ENCODE assay signal across 19 cellular contexts in genomic region chr6:32167761-32168262, GRCh38. TPM values are rescaled to one million over a fixed set of nuclear protein-coding genes. Genes with fewer than 3 reads are reported as not detected.
DNase-seq lines count a peak whose midpoint lies in the region; ATAC-seq, FAIRE-seq and TF ChIP-seq lines count a peak whose summit lies in the region.
"Had no signal": no experiment of that assay in that cellular context is flagged by ENCODE, and none has a peak within 500 bp of the region (broad histone marks: within the 10 kb centered on the region; RNA-seq: fewer than 3 reads in every experiment).

No MANE protein-coding gene starts in this region.

- CTCF ChIA-PET in AG04450 (lab: Charles Lee) (no interaction called here), K562 (lab: Yijun Ruan, JAX; ENCODE audit: low intra/inter-chr PET ratio) (no interaction called here)

- peak; percentile 97 for FAIRE-seq in K562 (lab: Jason Lieb, UNC)

- in situ Hi-C loops in K562 (cut with MboI) = no loop called here

- H3K4me3 ChIP-seq in AG04450 (ENCODE audit: low read depth, low read length) (no peak overlapping the region), HUES48 (ENCODE audit: low read depth, low read length) (no peak overlapping the region), K562 (no peak overlapping the region), SJCRH30 (no peak overlapping the region), upper lobe of right lung (no peak overlapping the region)
- H3K4me3 ChIP-seq: transverse colon had no signal

- intact Hi-C loops in K562 (cut with micrococcal nuclease) = loop anchor here (2.0 to 5.0 kb wide), 2 partner anchors 27 to 51 kb away; no protein-coding TSS in a partner anchor
- intact Hi-C loops in upper lobe of right lung (cut with DNase I) = no loop called here

- H3K9ac ChIP-seq in HUES48 (ENCODE audit: low read depth, low read length) (no peak overlapping the region), K562 (ENCODE audit: insufficient read depth in 1 of 2, low read depth in 2 of 2, low read length in 2 of 2) (peak overlapping the region; percentile 53 to 88)

- H3K27me3 ChIP-seq in AG04450 (ENCODE audit: control insufficient read depth, insufficient read depth, low read length) = no peaks in the 10 kb centered on the region
- H3K27me3 ChIP-seq in HUES48 (ENCODE audit: control insufficient read depth, insufficient read depth, low read length) = no peaks in the 10 kb centered on the region
- no peaks in the 10 kb centered on the region for H3K27me3 ChIP-seq in K562 (ENCODE audit: control insufficient read depth in 2 of 2, insufficient read depth in 2 of 2, low read length in 2 of 2)
- no peaks in the 10 kb centered on the region for H3K27me3 ChIP-seq in SJCRH30
- no peaks in the 10 kb centered on the region for H3K27me3 ChIP-seq in upper lobe of right lung
- H3K27me3 ChIP-seq: transverse colon had no signal

- peak overlapping the region; percentile 65 for H3K4me2 ChIP-seq in K562 (ENCODE audit: insufficient read depth, low read length)

- H3K79me2 ChIP-seq in K562 (ENCODE audit: control insufficient read depth, insufficient read depth, low read length) = peaks cover 7% of the 10 kb centered on the region

- peaks cover 35% of the 10 kb centered on the region for H3K36me3 Mint-ChIP-seq in neural crest cell (ENCODE audit: low read depth)

- DNase-seq in AG04450 (ENCODE audit: low read depth, low spot score) = no peak
- peak; percentile 82 to 97 (median 90) for DNase-seq in K562 (ENCODE audit: extremely low read depth in 1 of 4, low spot score in 3 of 4)
- no peak for DNase-seq in neural crest cell (ENCODE audit: low read depth, low spot score)
- DNase-seq in SJCRH30 = no peak
- no peak for DNase-seq in upper lobe of right lung
- DNase-seq in nucleus accumbens (lab: John Stamatoyannopoulos, UW) = no peak
- no peak for DNase-seq in DMS 273 treated with DMSO at 0.1 percent for 48 hours (lab: John Stamatoyannopoulos, UW)
- DNase-seq: activated CD4-positive, alpha-beta T cell treated with anti-CD3 and anti-CD28 coated beads, Interleukin-2, amount 10 ng/mL, durations not matched to agents 7 days and 5 days; activated T-cell treated with anti-CD3 and anti-CD28 coated beads, Interleukin-2, amount 50 U/mL, for 72 hours; anterior cingulate cortex; left cardiac atrium; MV-4-11; NCI-H2029 treated with DMSO at 0.1 percent for 48 hours; NCI-H774; Right ventricle myocardium superior; stimulated activated CD4-positive, alpha-beta T cell treated with anti-CD3 and anti-CD28 coated beads, Interleukin-1b, Interleukin-23, amount 100 ng/mL, for 48 hours; transverse colon had no signal

- peak; percentile 95 for TF ChIP-seq EP300 in K562 (IDR thresholded peaks at IDR 0.05; ENCODE audit: low read length)

- no peak overlapping the region for H2AFZ ChIP-seq in K562 (ENCODE audit: low read depth, low read length)

- no peaks in the 10 kb centered on the region for H3K9me3 Mint-ChIP-seq in neural crest cell
- H3K9me3 Mint-ChIP-seq: activated CD4-positive, alpha-beta T cell treated with anti-CD3 and anti-CD28 coated beads, Interleukin-2, amount 10 ng/mL, durations not matched to agents 7 days and 5 days; activated T-cell treated with anti-CD3 and anti-CD28 coated beads, Interleukin-2, amount 50 U/mL, for 72 hours; dendritic cell treated with granulocyte-macrophage colony-stimulating factor and Interleukin-4, amounts not matched to agents 40 ng/mL and 50 ng/mL, for 4 days had no signal

- H4K20me1 ChIP-seq in K562 (replicated peaks; ENCODE audit: control insufficient read depth, insufficient read depth, low read length) = no peaks in the 10 kb centered on the region

- H3K4me1 Mint-ChIP-seq in neural crest cell = peaks cover 53% of the 10 kb centered on the region

- peak; percentile 16 to 24; a peak in 2 of 4 replicates for TF ChIP-seq RAD21 in K562 (CRISPR knock-in tag; conservative IDR thresholded peaks at IDR 0.05 in 1 of 2, IDR thresholded peaks at IDR 0.05 in 1 of 2)

- no peaks in the 10 kb centered on the region for H3K9me3 ChIP-seq in AG04450 (ENCODE audit: control insufficient read depth, insufficient read depth, low read length)
- no peaks in the 10 kb centered on the region for H3K9me3 ChIP-seq in HUES48 (ENCODE audit: control insufficient read depth, insufficient read depth, low read length)
- no peaks in the 10 kb centered on the region for H3K9me3 ChIP-seq in K562 (replicated peaks; ENCODE audit: control insufficient read depth, insufficient read depth, low read depth, low read length)
- H3K9me3 ChIP-seq in SJCRH30 (replicated peaks) = no peaks in the 10 kb centered on the region
- no peaks in the 10 kb centered on the region for H3K9me3 ChIP-seq in upper lobe of right lung
- H3K9me3 ChIP-seq: transverse colon had no signal

- H3K36me3 ChIP-seq in HUES48 (ENCODE audit: control insufficient read depth, insufficient read depth, low read length) = peaks cover 56% of the 10 kb centered on the region
- peaks cover 76% of the 10 kb centered on the region for H3K36me3 ChIP-seq in K562 (ENCODE audit: control insufficient read depth, insufficient read depth, low read length)
- peaks cover 7% of the 10 kb centered on the region; the same call in 1 of the 2 replicates for H3K36me3 ChIP-seq in SJCRH30
- H3K36me3 ChIP-seq in upper lobe of right lung = peaks cover 43% of the 10 kb centered on the region

- TF ChIP-seq POLR2A in K562 (conservative IDR thresholded peaks at IDR 0.05) = no peak; the same call in 1 of the 2 replicates

- H3K4me1 ChIP-seq in HUES48 (ENCODE audit: control insufficient read depth, insufficient read depth, low read length) (no peaks in the 10 kb centered on the region), K562 (replicated peaks in 1 of 2; ENCODE audit: control insufficient read depth in 2 of 2, insufficient read depth in 2 of 2, low read length in 2 of 2) (peaks cover 46 to 51% of the 10 kb centered on the region in 2 experiments), SJCRH30 (no peaks in the 10 kb centered on the region), upper lobe of right lung (no peaks in the 10 kb centered on the region)

- peak overlapping the region; percentile 74 for H3K4me3 Mint-ChIP-seq in neural crest cell
- H3K4me3 Mint-ChIP-seq: activated CD4-positive, alpha-beta T cell treated with anti-CD3 and anti-CD28 coated beads, Interleukin-2, amount 10 ng/mL, durations not matched to agents 7 days and 5 days; activated T-cell treated with anti-CD3 and anti-CD28 coated beads, Interleukin-2, amount 50 U/mL, for 72 hours; dendritic cell treated with granulocyte-macrophage colony-stimulating factor and Interleukin-4, amounts not matched to agents 40 ng/mL and 50 ng/mL, for 4 days had no signal

- BruUV-seq in K562 (replicated peaks; lab: Mats Ljungman, UMichigan) = TSS peak; percentile 35

- TF ChIP-seq CTCF in AG04450 (IDR thresholded peaks at IDR 0.05; ENCODE audit: low read depth, low read length) (no peak), K562 (IDR thresholded peaks at IDR 0.05 in 2 of 3, conservative IDR thresholded peaks at IDR 0.05 in 1 of 3; ENCODE audit: insufficient read depth in 2 of 3, low read depth in 1 of 3, low read length in 3 of 3) (no peak), neural crest cell (conservative IDR thresholded peaks at IDR 0.05) (no peak), upper lobe of right lung (IDR thresholded peaks at IDR 0.05) (no peak)

- POLR2A ChIA-PET in AG04450 (lab: Yijun Ruan, JAX) (no interaction called here), K562 (lab: Yijun Ruan, JAX) (interaction anchor here (0.8 to 2.2 kb wide), 8 partner anchors 9 to 74 kb away, joined by 3 to 25 read pairs (median 4); partner anchors contain the start of genes AGPAT1 and FKBPL)

- peak overlapping the region; percentile 90 for H3K27ac Mint-ChIP-seq in neural crest cell (ENCODE audit: unreplicated experiment)
- H3K27ac Mint-ChIP-seq: activated CD4-positive, alpha-beta T cell treated with anti-CD3 and anti-CD28 coated beads, Interleukin-2, amount 10 ng/mL, durations not matched to agents 7 days and 5 days; activated T-cell treated with anti-CD3 and anti-CD28 coated beads, Interleukin-2, amount 50 U/mL, for 72 hours; dendritic cell treated with granulocyte-macrophage colony-stimulating factor and Interleukin-4, amounts not matched to agents 40 ng/mL and 50 ng/mL, for 4 days had no signal

- WGBS in K562 (ENCODE audit: insufficient coverage, low coverage, missing lambda C conversion rate) = 0% methylated on average over 6 of the region's 6 CpGs

- no peaks in the 10 kb centered on the region for H3K9me1 ChIP-seq in K562 (ENCODE audit: control insufficient read depth, insufficient read depth, low read length)

- ATAC-seq in K562 (peak; percentile 86), upper lobe of right lung (no peak)
- ATAC-seq: activated T-cell treated with anti-CD3 and anti-CD28 coated beads, Interleukin-2, amount 50 U/mL, for 72 hours had no signal

- peaks cover 3% of the 10 kb centered on the region for H3K27me3 Mint-ChIP-seq in neural crest cell (ENCODE audit: low read depth)
- H3K27me3 Mint-ChIP-seq: activated CD4-positive, alpha-beta T cell treated with anti-CD3 and anti-CD28 coated beads, Interleukin-2, amount 10 ng/mL, durations not matched to agents 7 days and 5 days; dendritic cell treated with granulocyte-macrophage colony-stimulating factor and Interleukin-4, amounts not matched to agents 40 ng/mL and 50 ng/mL, for 4 days had no signal

- H3K27ac ChIP-seq in AG04450 (ENCODE audit: low read depth, low read length) (peak overlapping the region; percentile 11), HUES48 (ENCODE audit: low read depth, low read length) (peak overlapping the region; percentile 55), K562 (ENCODE audit: extremely low read depth, low read depth, low read length) (peak overlapping the region; percentile 83), SJCRH30 (no peak overlapping the region), upper lobe of right lung (no peak overlapping the region)
- H3K27ac ChIP-seq: transverse colon had no signal

RNA-seq across cellular contexts. Expression of gene EGFL8, which starts 3.4 kb away (rescaled TPM):
- 2.5 and 2.8 TPM in 2 replicates for polyA plus RNA-seq in AG04450 (2011; rRNA removed)
- polyA minus RNA-seq in AG04450 (2011; rRNA and poly(A)+ RNA removed) = 1.6 TPM in 1 of 2 replicates, not detected in the other
- 40.9 and 90.2 TPM in 2 replicates for total RNA-seq in K562 (2011; cell fraction: chromatin; rRNA removed; ENCODE audit: low replicate concordance)
- total RNA-seq in K562 (2011; cell fraction: nucleolus; rRNA removed) = 30.7 and 39.2 TPM in 2 replicates
- total RNA-seq in K562 (2011; cell fraction: nucleoplasm; rRNA removed) = 33.1 and 38.9 TPM in 2 replicates
- 14.2 and 20.9 TPM in 2 replicates for total RNA-seq in K562 (2014; rRNA removed)
- 10.0 and 12.1 TPM in 2 replicates for total RNA-seq in K562 (2014; rRNA removed; fragmentation: Illumina TruSeq; extraction: Trizol)
- 13.3 and 15.5 TPM in 2 replicates for total RNA-seq in K562 (2015; rRNA removed; fragmentation: Illumina TruSeq; extraction: Trizol)
- total RNA-seq in K562 (2021) = 21.7 and 26.0 TPM in 2 replicates
- 14.8 and 17.9 TPM in 2 replicates for polyA plus RNA-seq in K562 (2011; rRNA removed)
- polyA plus RNA-seq in K562 (2011; cell fraction: cytosol; rRNA removed) = 9.3 and 10.7 TPM in 2 replicates
- polyA plus RNA-seq in K562 (2011; cell fraction: nucleus; rRNA removed) = 115 and 141 TPM in 2 replicates
- 16.3 and 29.8 TPM in 2 replicates for polyA plus RNA-seq in K562 (2012)
- 19.1 and 26.3 TPM in 2 replicates for polyA plus RNA-seq in K562 (2014; fragmentation: Illumina TruSeq; extraction: Trizol)
- polyA plus RNA-seq in K562 (2014; fragmentation: Nextera tagmentation; extraction: Ambion mirVana) = 1 to 10 TPM; 2.2 to 2.8 TPM
- polyA plus RNA-seq in K562 (2014; rRNA removed) = 39.8 and 47.4 TPM in 2 replicates
- 1.7 and 2.6 TPM in 2 replicates for polyA minus RNA-seq in K562 (2011; rRNA and poly(A)+ RNA removed)
- polyA minus RNA-seq in K562 (2011; cell fraction: cytosol; rRNA and poly(A)+ RNA removed) = 1.9 TPM in 1 of 2 replicates, not detected in the other
- 8.6 and 11.7 TPM in 2 replicates for polyA minus RNA-seq in K562 (2011; cell fraction: nucleus; rRNA and poly(A)+ RNA removed)
- total RNA-seq in neural crest cell = 39.3 and 44.0 TPM in 2 replicates
- total RNA-seq in SJCRH30 (2014; rRNA removed; shearing (Covaris generic)) = 6.4 and 8.8 TPM in 2 replicates
- 14.5 TPM for total RNA-seq in upper lobe of right lung

RNA-seq across cellular contexts. Expression of gene AGPAT1, which starts 8.1 kb away (rescaled TPM):
- 97.1 and 116 TPM in 2 replicates for polyA plus RNA-seq in AG04450 (2011; rRNA removed)
- 175 and 217 TPM in 2 replicates for polyA minus RNA-seq in AG04450 (2011; rRNA and poly(A)+ RNA removed)
- total RNA-seq in K562 (2011; cell fraction: chromatin; rRNA removed; ENCODE audit: low replicate concordance) = 57.1 and 153 TPM in 2 replicates
- total RNA-seq in K562 (2011; cell fraction: nucleolus; rRNA removed) = 190 and 234 TPM in 2 replicates
- 210 and 316 TPM in 2 replicates for total RNA-seq in K562 (2011; cell fraction: nucleoplasm; rRNA removed)
- total RNA-seq in K562 (2014; rRNA removed) = 69.4 and 115 TPM in 2 replicates
- total RNA-seq in K562 (2014; rRNA removed; fragmentation: Illumina TruSeq; extraction: Trizol) = 45.4 and 51.9 TPM in 2 replicates
- 53.2 and 54.1 TPM in 2 replicates for total RNA-seq in K562 (2015; rRNA removed; fragmentation: Illumina TruSeq; extraction: Trizol)
- total RNA-seq in K562 (2021) = 107 and 109 TPM in 2 replicates
- polyA plus RNA-seq in K562 (2011; rRNA removed) = 78.7 and 138 TPM in 2 replicates
- polyA plus RNA-seq in K562 (2011; cell fraction: cytosol; rRNA removed) = 220 and 272 TPM in 2 replicates
- polyA plus RNA-seq in K562 (2011; cell fraction: nucleus; rRNA removed) = 108 and 142 TPM in 2 replicates
- 133 and 141 TPM in 2 replicates for polyA plus RNA-seq in K562 (2012)
- polyA plus RNA-seq in K562 (2014; fragmentation: Illumina TruSeq; extraction: Trizol) = 165 and 176 TPM in 2 replicates
- polyA plus RNA-seq in K562 (2014; fragmentation: Nextera tagmentation; extraction: Ambion mirVana) = 10 to 100 TPM; 37.9 to 43.6 TPM
- polyA plus RNA-seq in K562 (2014; rRNA removed) = 78.2 and 78.4 TPM in 2 replicates
- 92.5 and 120 TPM in 2 replicates for polyA minus RNA-seq in K562 (2011; rRNA and poly(A)+ RNA removed)
- polyA minus RNA-seq in K562 (2011; cell fraction: cytosol; rRNA and poly(A)+ RNA removed) = 98.4 and 124 TPM in 2 replicates
- polyA minus RNA-seq in K562 (2011; cell fraction: nucleus; rRNA and poly(A)+ RNA removed) = 25.2 and 30.5 TPM in 2 replicates
- 88.9 and 92.9 TPM in 2 replicates for total RNA-seq in neural crest cell
- 66.1 and 70.3 TPM in 2 replicates for total RNA-seq in SJCRH30 (2014; rRNA removed; shearing (Covaris generic))
- total RNA-seq in upper lobe of right lung = 53.0 TPM

RNA-seq across cellular contexts. Expression of gene RNF5, which starts 10.4 kb away (rescaled TPM):
- polyA plus RNA-seq in AG04450 (2011; rRNA removed) = 33.3 TPM in 2 replicates
- 16.0 and 16.9 TPM in 2 replicates for polyA minus RNA-seq in AG04450 (2011; rRNA and poly(A)+ RNA removed)
- total RNA-seq in K562 (2011; cell fraction: chromatin; rRNA removed; ENCODE audit: low replicate concordance) = 19.1 and 20.3 TPM in 2 replicates
- total RNA-seq in K562 (2011; cell fraction: nucleolus; rRNA removed) = 21.5 and 22.6 TPM in 2 replicates
- total RNA-seq in K562 (2011; cell fraction: nucleoplasm; rRNA removed) = 36.4 and 49.9 TPM in 2 replicates
- total RNA-seq in K562 (2014; rRNA removed) = 129 and 156 TPM in 2 replicates
- total RNA-seq in K562 (2014; rRNA removed; fragmentation: Illumina TruSeq; extraction: Trizol) = 123 and 128 TPM in 2 replicates
- total RNA-seq in K562 (2015; rRNA removed; fragmentation: Illumina TruSeq; extraction: Trizol) = 99.1 and 110 TPM in 2 replicates
- 149 and 154 TPM in 2 replicates for total RNA-seq in K562 (2021)
- polyA plus RNA-seq in K562 (2011; rRNA removed) = 161 and 163 TPM in 2 replicates
- 240 and 251 TPM in 2 replicates for polyA plus RNA-seq in K562 (2011; cell fraction: cytosol; rRNA removed)
- polyA plus RNA-seq in K562 (2011; cell fraction: nucleus; rRNA removed) = 54.9 and 71.1 TPM in 2 replicates
- polyA plus RNA-seq in K562 (2012) = 213 and 399 TPM in 2 replicates
- 227 and 245 TPM in 2 replicates for polyA plus RNA-seq in K562 (2014; fragmentation: Illumina TruSeq; extraction: Trizol)
- 10 to 100 TPM; 62.2 to 95.5 TPM for polyA plus RNA-seq in K562 (2014; fragmentation: Nextera tagmentation; extraction: Ambion mirVana)
- 207 and 223 TPM in 2 replicates for polyA plus RNA-seq in K562 (2014; rRNA removed)
- 48.7 TPM in 2 replicates for polyA minus RNA-seq in K562 (2011; rRNA and poly(A)+ RNA removed)
- 29.3 and 40.5 TPM in 2 replicates for polyA minus RNA-seq in K562 (2011; cell fraction: cytosol; rRNA and poly(A)+ RNA removed)
- 9.3 and 18.2 TPM in 2 replicates for polyA minus RNA-seq in K562 (2011; cell fraction: nucleus; rRNA and poly(A)+ RNA removed)
- 60.2 and 60.7 TPM in 2 replicates for total RNA-seq in neural crest cell
- total RNA-seq in SJCRH30 (2014; rRNA removed; shearing (Covaris generic)) = 60.0 and 63.7 TPM in 2 replicates
- 44.6 TPM for total RNA-seq in upper lobe of right lung

RNA-seq across cellular contexts. Expression of gene PPT2, which starts 13.9 kb away (rescaled TPM):
- polyA plus RNA-seq in AG04450 (2011; rRNA removed) (12.6 and 14.1 TPM in 2 replicates), K562 (2011; rRNA removed) (75.8 and 76.6 TPM in 2 replicates), K562 (2014; fragmentation: Illumina TruSeq; extraction: Trizol) (92.6 and 98.8 TPM in 2 replicates), K562 (2014; fragmentation: Nextera tagmentation; extraction: Ambion mirVana) (10 to 100 TPM; 27.4 to 41.6 TPM), K562 (2014; rRNA removed) (86.4 and 95.1 TPM in 2 replicates)
- 9.4 and 10.3 TPM in 2 replicates for polyA minus RNA-seq in AG04450 (2011; rRNA and poly(A)+ RNA removed)
- total RNA-seq in K562 (2011; cell fraction: chromatin; rRNA removed; ENCODE audit: low replicate concordance) = 123 and 281 TPM in 2 replicates
- total RNA-seq in K562 (2011; cell fraction: nucleolus; rRNA removed) = 210 and 218 TPM in 2 replicates
- 184 and 227 TPM in 2 replicates for total RNA-seq in K562 (2011; cell fraction: nucleoplasm; rRNA removed)
- total RNA-seq in K562 (2014; rRNA removed) (69.9 and 296 TPM in 2 replicates), K562 (2014; rRNA removed; fragmentation: Illumina TruSeq; extraction: Trizol) (42.5 and 43.7 TPM in 2 replicates), K562 (2015; rRNA removed; fragmentation: Illumina TruSeq; extraction: Trizol) (44.1 and 45.6 TPM in 2 replicates), K562 (2021) (83.2 and 83.4 TPM in 2 replicates), neural crest cell (60.9 and 62.3 TPM in 2 replicates), upper lobe of right lung (19.2 TPM)
- 86.3 and 114 TPM in 2 replicates for polyA plus RNA-seq in K562 (2011; cell fraction: cytosol; rRNA removed)
- 311 and 473 TPM in 2 replicates for polyA plus RNA-seq in K562 (2011; cell fraction: nucleus; rRNA removed)
- polyA plus RNA-seq in K562 (2012) = 53.9 and 83.7 TPM in 2 replicates
- 25.0 and 32.8 TPM in 2 replicates for polyA minus RNA-seq in K562 (2011; rRNA and poly(A)+ RNA removed)
- polyA minus RNA-seq in K562 (2011; cell fraction: cytosol; rRNA and poly(A)+ RNA removed) = 31.8 and 46.0 TPM in 2 replicates
- 44.2 and 45.1 TPM in 2 replicates for polyA minus RNA-seq in K562 (2011; cell fraction: nucleus; rRNA and poly(A)+ RNA removed)
- total RNA-seq in SJCRH30 (2014; rRNA removed; shearing (Covaris generic)) = 120 and 150 TPM in 2 replicates

RNA-seq across cellular contexts. Expression of gene PRRT1, which starts 16.1 kb away (rescaled TPM):
- polyA plus RNA-seq in AG04450 (2011; rRNA removed) (0.27 and 0.47 TPM in 2 replicates), K562 (2011; rRNA removed) (0.50 and 1.1 TPM in 2 replicates), K562 (2014; fragmentation: Illumina TruSeq; extraction: Trizol) (3.3 and 3.5 TPM in 2 replicates), K562 (2014; fragmentation: Nextera tagmentation; extraction: Ambion mirVana) (under 1 TPM; 0.31 to 0.41 TPM), K562 (2014; rRNA removed) (2.1 and 2.8 TPM in 2 replicates)
- polyA minus RNA-seq in AG04450 (2011; rRNA and poly(A)+ RNA removed) = 0.13 TPM in 1 of 2 replicates, not detected in the other
- total RNA-seq in K562 (2011; cell fraction: chromatin; rRNA removed; ENCODE audit: low replicate concordance) = 2.0 and 3.2 TPM in 2 replicates
- total RNA-seq in K562 (2011; cell fraction: nucleolus; rRNA removed) = 0.92 and 1.5 TPM in 2 replicates
- total RNA-seq in K562 (2011; cell fraction: nucleoplasm; rRNA removed) = 3.2 and 6.0 TPM in 2 replicates
- total RNA-seq in K562 (2014; rRNA removed) (0.14 and 0.57 TPM in 2 replicates), K562 (2014; rRNA removed; fragmentation: Illumina TruSeq; extraction: Trizol) (0.16 and 0.29 TPM in 2 replicates), K562 (2015; rRNA removed; fragmentation: Illumina TruSeq; extraction: Trizol) (0.40 and 0.53 TPM in 2 replicates), K562 (2021) (1.9 and 3.0 TPM in 2 replicates), neural crest cell (3.1 and 4.1 TPM in 2 replicates), upper lobe of right lung (1.4 TPM)
- polyA plus RNA-seq in K562 (2011; cell fraction: cytosol; rRNA removed) = 1.3 and 2.0 TPM in 2 replicates
- polyA plus RNA-seq in K562 (2011; cell fraction: nucleus; rRNA removed) = 6.7 and 12.8 TPM in 2 replicates
- 3.9 and 9.0 TPM in 2 replicates for polyA plus RNA-seq in K562 (2012)
- polyA minus RNA-seq in K562 (2011; rRNA and poly(A)+ RNA removed) = 0.07 and 0.27 TPM in 2 replicates
- 0.48 TPM in 1 of 2 replicates, not detected in the other for polyA minus RNA-seq in K562 (2011; cell fraction: cytosol; rRNA and poly(A)+ RNA removed)
- 0.44 and 0.54 TPM in 2 replicates for polyA minus RNA-seq in K562 (2011; cell fraction: nucleus; rRNA and poly(A)+ RNA removed)
- 0.25 and 0.30 TPM in 2 replicates for total RNA-seq in SJCRH30 (2014; rRNA removed; shearing (Covaris generic))

Comparison
In these comparisons a context has a peak if more than half of its experiments do, and no peak if none do; other contexts are left out.
1. DNase-seq: peak in K562 (4 of 4); none in AG04450 (single experiment), neural crest cell (single experiment), SJCRH30 (0 of 2), upper lobe of right lung (single experiment), nucleus accumbens (0 of 56) and DMS 273 treated with DMSO at 0.1 percent for 48 hours (single experiment).
2. H3K27ac ChIP-seq: peak in AG04450 (single experiment), HUES48 (single experiment) and K562 (single experiment); none in SJCRH30 (single experiment) and upper lobe of right lung (single experiment).